Comparison of ENCODE assay signal across 8 cellular contexts in the genomic region with DNA sequence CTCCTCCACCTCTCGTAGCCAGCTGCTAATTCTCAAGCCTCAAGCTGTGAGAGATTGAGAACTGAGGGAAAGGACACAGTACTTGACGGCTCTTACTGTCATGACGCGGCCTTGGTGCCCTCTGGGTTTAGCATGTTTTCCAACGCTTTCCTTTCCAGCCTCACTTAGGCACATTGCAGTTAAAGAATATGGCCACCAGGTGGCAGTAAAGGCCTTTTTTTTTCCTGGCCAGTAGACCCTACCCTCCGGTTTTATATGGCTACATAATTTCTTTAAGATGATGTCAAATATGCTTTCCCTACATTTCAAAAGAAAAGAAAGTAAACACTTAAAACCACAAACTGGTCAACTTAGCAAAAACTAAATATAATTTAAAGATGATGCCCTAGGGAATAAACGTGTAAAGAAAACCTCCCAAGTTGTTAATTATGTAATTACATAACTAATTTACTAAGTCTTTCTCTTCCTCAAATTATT. TPM values are rescaled to one million over a fixed set of nuclear protein-coding genes. Genes with fewer than 3 reads are reported as not detected.
A peak's percentile ranks its signal among the peaks of the same experiment; 100 is the strongest.
DNase-seq lines count a peak whose midpoint lies in the region; ATAC-seq and TF ChIP-seq lines count a peak whose summit lies in the region.

No MANE protein-coding gene starts in this region.

- CTCF ChIA-PET in CD4-positive, alpha-beta T cell (lab: Charles Lee) = interaction anchor here (0.7 to 1.3 kb wide), 5 partner anchors 9 to 678 kb away, joined by 3 to 8 read pairs (median 4); partner anchors contain the start of gene DARS2

- no peaks in the 10 kb centered on the region for H3K36me3 ChIP-seq in lung (ENCODE audit: control insufficient read depth in 2 of 2, insufficient read depth in 2 of 2, low read length in 2 of 2)

- H3K36me3 Mint-ChIP-seq in CD4-positive, alpha-beta T cell (ENCODE audit: low read depth) = peaks cover 22% of the 10 kb centered on the region

- intact Hi-C loops in CD4-positive, alpha-beta T cell (cut with DNase I, micrococcal nuclease) = loop anchor here (1.0 to 10.0 kb wide), 9 partner anchors 292 to 1324 kb away; partner anchors contain the start of genes CENPL (in 1 of the 2), DARS2 (in 1 of the 2) and KLHL20 (in 1 of the 2)

- no peaks in the 10 kb centered on the region for H3K27me3 ChIP-seq in CD4-positive, alpha-beta T cell (ENCODE audit: control insufficient read depth, insufficient read depth, low read length)
- no peaks in the 10 kb centered on the region for H3K27me3 ChIP-seq in lung (ENCODE audit: control insufficient read depth, insufficient read depth)

- POLR2A ChIA-PET in CD4-positive, alpha-beta T cell (lab: Charles Lee) = no interaction called here

- H3K27me3 Mint-ChIP-seq in CD4-positive, alpha-beta T cell = no peaks in the 10 kb centered on the region

- no peak overlapping the region for H3K27ac Mint-ChIP-seq in CD4-positive, alpha-beta T cell

- H3K9me3 ChIP-seq in CD4-positive, alpha-beta T cell (ENCODE audit: control insufficient read depth, low read length) = no peaks in the 10 kb centered on the region
- no peaks in the 10 kb centered on the region for H3K9me3 ChIP-seq in lung (ENCODE audit: control insufficient read depth in 2 of 2, insufficient read depth in 1 of 2, low read length in 1 of 2)

- peaks cover 0 to 2% of the 10 kb centered on the region in 2 donors for H3K4me1 ChIP-seq in lung (ENCODE audit: control insufficient read depth in 2 of 2, insufficient read depth in 2 of 2, low read length in 2 of 2)

- peak; percentile 96 for ATAC-seq in CD4-positive, alpha-beta T cell (ENCODE audit: poor library complexity)
- ATAC-seq in lung (ENCODE audit: insufficient read depth, low FRiP score) = peak; percentile 80
- no peak for ATAC-seq in GM19455 (IDR thresholded peaks at IDR 0.05; ENCODE audit: unreplicated experiment)

- no peaks in the 10 kb centered on the region for H3K9me3 Mint-ChIP-seq in CD4-positive, alpha-beta T cell

- H3K4me1 Mint-ChIP-seq in CD4-positive, alpha-beta T cell (ENCODE audit: low read depth) = peaks cover 7% of the 10 kb centered on the region

- DNase-seq in CD4-positive, alpha-beta T cell = peak; percentile 12 to 42 (median 31)
- peak; percentile 69 for DNase-seq in HFF-Myc (ENCODE audit: extremely low read depth, low read depth)
- peak; percentile 89 for DNase-seq in NCI-H460 (ENCODE audit: extremely low read depth, low read depth)
- peak; percentile 16 for DNase-seq in activated CD4-positive, CD25-positive, alpha-beta regulatory T cell treated with anti-CD3 and anti-CD28 coated beads, Interleukin-2, amount 50 U/mL, for 16 hours (ENCODE audit: low read depth, low spot score)
- peak; percentile 86 for DNase-seq in dermis blood vessel endothelial cell
- DNase-seq in lung (ENCODE audit: low spot score) = peak; percentile 64
- peak; percentile 64 for DNase-seq in stimulated activated CD8-positive, alpha-beta memory T cell treated with anti-CD3 and anti-CD28 coated beads, Interleukin-4, amount 100 ng/mL, for 48 hours

- no peak overlapping the region for H3K27ac ChIP-seq in CD4-positive, alpha-beta T cell (ENCODE audit: low read depth, low read length)
- no peak overlapping the region for H3K27ac ChIP-seq in lung (ENCODE audit: low read depth in 1 of 2, low read length in 1 of 2)

- TF ChIP-seq CTCF in CD4-positive, alpha-beta T cell (IDR thresholded peaks at IDR 0.05) = peak; percentile 91
- peak; percentile 72 for TF ChIP-seq CTCF in HFF-Myc (IDR thresholded peaks at IDR 0.05; ENCODE audit: low read depth, low read length, missing control alignments)
- TF ChIP-seq CTCF in lung (IDR thresholded peaks at IDR 0.05; ENCODE audit: control extremely low read depth, extremely low read depth) = peak; percentile 87

- WGBS in lung, 2 donors = 10 to 13% methylated on average over 7 of the region's 7 CpGs

- H3K4me3 Mint-ChIP-seq in CD4-positive, alpha-beta T cell = no peak overlapping the region

- no peak overlapping the region for H3K4me3 ChIP-seq in HFF-Myc (replicated peaks; ENCODE audit: low read depth, low read length)
- no peak overlapping the region for H3K4me3 ChIP-seq in lung

RNA-seq across cellular contexts. Expression of gene PRDX6, which starts 56.8 kb away (rescaled TPM):
- 100 to 1,000 TPM; 101 to 102 TPM for total RNA-seq in CD4-positive, alpha-beta T cell
- 594 and 603 TPM in 2 replicates for total RNA-seq in NCI-H460 (2014; rRNA removed; shearing (Covaris generic))
- polyA plus RNA-seq in NCI-H460 (2014; cell fraction: nucleus; rRNA removed) = 309 and 361 TPM in 2 replicates
- total RNA-seq in dermis blood vessel endothelial cell = 224 and 251 TPM in 2 replicates
- total RNA-seq in lung = 100 to 1,000 TPM; 170 to 273 TPM
- 100 to 1,000 TPM; 219 to 347 TPM for polyA plus RNA-seq in lung

Comparison
In these comparisons a context has a peak if more than half of its experiments do, and no peak if none do; other contexts are left out.
1. DNase-seq: peak in every context shown above with its lines; median percentile 89 in NCI-H460; 86 in dermis blood vessel endothelial cell; 69 in HFF-Myc; 64 in lung; 64 in stimulated activated CD8-positive, alpha-beta memory T cell treated with anti-CD3 and anti-CD28 coated beads, Interleukin-4, amount 100 ng/mL, for 48 hours; 31 in CD4-positive, alpha-beta T cell; 16 in activated CD4-positive, CD25-positive, alpha-beta regulatory T cell treated with anti-CD3 and anti-CD28 coated beads, Interleukin-2, amount 50 U/mL, for 16 hours.